Comparison of ENCODE assay signal across 8 cellular contexts in genomic region chr19:17303940-17304267, GRCh38. TPM values are rescaled to one million over a fixed set of nuclear protein-coding genes. Genes with fewer than 3 reads are reported as not detected.
A peak's percentile ranks its signal among the peaks of the same experiment; 100 is the strongest.
DNase-seq lines count a peak whose midpoint lies in the region; ATAC-seq and TF ChIP-seq lines count a peak whose summit lies in the region.

No MANE protein-coding gene starts in this region.

- H3K27me3 ChIP-seq in right lobe of liver: no peaks in the 10 kb centered on the region
- no peaks in the 10 kb centered on the region for H3K27me3 ChIP-seq in thyroid gland

- WGBS in right lobe of liver (ENCODE audit: insufficient coverage, low coverage, low lambda C conversion rate, missing lambda C conversion rate): 33% methylated on average over 1 of the region's 12 CpGs
- 11 to 33% methylated on average over 12 of the region's 12 CpGs for WGBS in thyroid gland, 2 donors

- H3K9me3 ChIP-seq in right lobe of liver (no peaks in the 10 kb centered on the region), thyroid gland (no peaks in the 10 kb centered on the region)

- no peaks in the 10 kb centered on the region for H3K36me3 Mint-ChIP-seq in activated T-cell treated with anti-CD3 and anti-CD28 coated beads, Interleukin-2, amount 50 U/mL, for 4 hours (ENCODE audit: insufficient read depth)
- H3K36me3 Mint-ChIP-seq in activated naive CD8-positive, alpha-beta T cell treated with anti-CD3 and anti-CD28 coated beads, Interleukin-2, amount 50 U/mL, for 24 hours (ENCODE audit: low read depth): peaks cover 3% of the 10 kb centered on the region

- no peak for TF ChIP-seq CTCF in right lobe of liver (IDR thresholded peaks at IDR 0.05)
- no peak for TF ChIP-seq CTCF in thyroid gland (IDR thresholded peaks at IDR 0.05)

- H3K36me3 ChIP-seq in right lobe of liver (peaks cover 0 to 2% (median 0%) of the 10 kb centered on the region in 4 donors), thyroid gland (peaks cover 0 to 2% of the 10 kb centered on the region in 2 donors)

- peak overlapping the region in 2 of 3 donors; percentile 16 to 36 for H3K27ac ChIP-seq in right lobe of liver
- H3K27ac ChIP-seq in thyroid gland: peak overlapping the region; percentile 64 to 91 (median 90)

- peak overlapping the region; percentile 66 for H3K4me3 Mint-ChIP-seq in activated T-cell treated with anti-CD3 and anti-CD28 coated beads, Interleukin-2, amount 50 U/mL, for 4 hours
- peak overlapping the region; percentile 65 for H3K4me3 Mint-ChIP-seq in activated naive CD8-positive, alpha-beta T cell treated with anti-CD3 and anti-CD28 coated beads, Interleukin-2, amount 50 U/mL, for 24 hours

- no peak for DNase-seq in activated T-cell treated with anti-CD3 and anti-CD28 coated beads, Interleukin-2, amount 50 U/mL, for 4 hours
- DNase-seq in activated T-cell treated with anti-CD3 and anti-CD28 coated beads, Interleukin-2, amount 50 U/mL, for 1 hour: no peak
- no peak for DNase-seq in activated naive CD8-positive, alpha-beta T cell treated with anti-CD3 and anti-CD28 coated beads, Interleukin-2, amount 50 U/mL, for 24 hours
- DNase-seq in right lobe of liver (no peak), thyroid gland (peak; percentile 35 to 47), putamen (ENCODE audit: low spot score) (no peak)
- DNase-seq in activated effector memory CD4-positive, alpha-beta T cell treated with Interleukin-2 at 50 U/mL for 16 hours: no peak

- H3K4me3 ChIP-seq in right lobe of liver: no peak overlapping the region
- H3K4me3 ChIP-seq in thyroid gland (replicated peaks in 1 of 3): peak overlapping the region in 1 of 3 donors; percentile 75

- no peaks in the 10 kb centered on the region for H3K9me3 Mint-ChIP-seq in activated T-cell treated with anti-CD3 and anti-CD28 coated beads, Interleukin-2, amount 50 U/mL, for 4 hours
- no peaks in the 10 kb centered on the region for H3K9me3 Mint-ChIP-seq in activated naive CD8-positive, alpha-beta T cell treated with anti-CD3 and anti-CD28 coated beads, Interleukin-2, amount 50 U/mL, for 24 hours

- H3K4me1 ChIP-seq in right lobe of liver: peaks cover 0 to 31% (median 15%) of the 10 kb centered on the region in 4 donors
- H3K4me1 ChIP-seq in thyroid gland: peaks cover 36 to 37% of the 10 kb centered on the region in 2 donors

- no peak for ATAC-seq in activated T-cell treated with anti-CD3 and anti-CD28 coated beads, Interleukin-2, amount 50 U/mL, for 4 hours
- no peak for ATAC-seq in activated naive CD8-positive, alpha-beta T cell treated with anti-CD3 and anti-CD28 coated beads, Interleukin-2, amount 50 U/mL, for 24 hours
- no peak for ATAC-seq in right lobe of liver
- ATAC-seq in HG03159 (IDR thresholded peaks at IDR 0.05; ENCODE audit: unreplicated experiment): no peak

- H3K4me1 Mint-ChIP-seq in activated T-cell treated with anti-CD3 and anti-CD28 coated beads, Interleukin-2, amount 50 U/mL, for 4 hours (ENCODE audit: low read depth): peaks cover 29% of the 10 kb centered on the region
- H3K4me1 Mint-ChIP-seq in activated naive CD8-positive, alpha-beta T cell treated with anti-CD3 and anti-CD28 coated beads, Interleukin-2, amount 50 U/mL, for 24 hours: peaks cover 40% of the 10 kb centered on the region

- no peaks in the 10 kb centered on the region for H3K27me3 Mint-ChIP-seq in activated T-cell treated with anti-CD3 and anti-CD28 coated beads, Interleukin-2, amount 50 U/mL, for 4 hours (ENCODE audit: low read depth)
- H3K27me3 Mint-ChIP-seq in activated naive CD8-positive, alpha-beta T cell treated with anti-CD3 and anti-CD28 coated beads, Interleukin-2, amount 50 U/mL, for 24 hours: no peaks in the 10 kb centered on the region

- TF ChIP-seq POLR2A in right lobe of liver (IDR thresholded peaks at IDR 0.05) (no peak), thyroid gland (IDR thresholded peaks at IDR 0.05) (no peak)

- H3K27ac Mint-ChIP-seq in activated naive CD8-positive, alpha-beta T cell treated with anti-CD3 and anti-CD28 coated beads, Interleukin-2, amount 50 U/mL, for 24 hours: no peak overlapping the region

- intact Hi-C loops in right lobe of liver (cut with DNase I) (no loop called here), thyroid gland (cut with DNase I) (no loop called here)

RNA-seq across cellular contexts. Expression of gene ABHD8, which starts 0.7 kb away (rescaled TPM):
- total RNA-seq in activated T-cell treated with anti-CD3 and anti-CD28 coated beads, Interleukin-2, amount 50 U/mL, for 4 hours: 1 to 10 TPM; 3.6 to 4.5 (median 3.7) TPM
- total RNA-seq in right lobe of liver (10 to 100 TPM in 5 of 6 experiments, 1 to 10 TPM in 1; 8.3 to 27.3 (median 15.8) TPM), thyroid gland (10 to 100 TPM; 14.4 to 31.2 (median 23.3) TPM)

RNA-seq across cellular contexts. Expression of gene MRPL34, which starts 1.8 kb away (rescaled TPM):
- total RNA-seq in activated T-cell treated with anti-CD3 and anti-CD28 coated beads, Interleukin-2, amount 50 U/mL, for 4 hours: 100 to 1,000 TPM; 111 to 137 (median 126) TPM
- total RNA-seq in right lobe of liver: 100 to 1,000 TPM in 4 of 6 experiments, 10 to 100 TPM in 2; 63.5 to 363 (median 122) TPM
- 100 to 1,000 TPM in 3 of 4 donors, 10 to 100 TPM in 1; 95.8 to 311 (median 149) TPM for total RNA-seq in thyroid gland

RNA-seq across cellular contexts. Expression of gene DDA1, which starts 5.5 kb away (rescaled TPM):
- 10 to 100 TPM; 53.1 to 58.1 (median 53.4) TPM for total RNA-seq in activated T-cell treated with anti-CD3 and anti-CD28 coated beads, Interleukin-2, amount 50 U/mL, for 4 hours
- total RNA-seq in right lobe of liver: 10 to 100 TPM; 10.4 to 23.4 (median 14.1) TPM
- total RNA-seq in thyroid gland: 10 to 100 TPM; 14.5 to 40.4 (median 20.1) TPM

RNA-seq across cellular contexts. Expression of gene ANKLE1, which starts 22.2 kb away (rescaled TPM):
- 10 to 100 TPM in 2 of 3 donors, 1 to 10 TPM in 1; 7.6 to 19.0 (median 18.1) TPM for total RNA-seq in activated T-cell treated with anti-CD3 and anti-CD28 coated beads, Interleukin-2, amount 50 U/mL, for 4 hours
- total RNA-seq in right lobe of liver (under 1 TPM; 0.06 to 0.65 (median 0.37) TPM), thyroid gland (under 1 TPM; 0.11 to 0.40 (median 0.27) TPM)

RNA-seq across cellular contexts. Expression of gene ANO8, which starts 30.8 kb away (rescaled TPM):
- 1 to 10 TPM; 2.8 to 3.0 (median 2.9) TPM for total RNA-seq in activated T-cell treated with anti-CD3 and anti-CD28 coated beads, Interleukin-2, amount 50 U/mL, for 4 hours
- 1 to 10 TPM; 5.0 to 8.8 (median 6.6) TPM for total RNA-seq in right lobe of liver
- total RNA-seq in thyroid gland: 10 to 100 TPM in 1 of 4 donors, 1 to 10 TPM in 3; 5.0 to 10.9 (median 5.9) TPM

Comparison
In these comparisons a context has a peak if more than half of its experiments do, and no peak if none do; other contexts are left out.
1. DNase-seq: peak in thyroid gland (2 of 2); none in activated T-cell treated with anti-CD3 and anti-CD28 coated beads, Interleukin-2, amount 50 U/mL, for 4 hours (single experiment), activated T-cell treated with anti-CD3 and anti-CD28 coated beads, Interleukin-2, amount 50 U/mL, for 1 hour (single experiment), activated naive CD8-positive, alpha-beta T cell treated with anti-CD3 and anti-CD28 coated beads, Interleukin-2, amount 50 U/mL, for 24 hours (single experiment), right lobe of liver (0 of 3), putamen (single experiment) and activated effector memory CD4-positive, alpha-beta T cell treated with Interleukin-2 at 50 U/mL for 16 hours (single experiment).